ENCODE assay signal across 9 cellular contexts in genomic region chr1:2239384-2239985, GRCh38. TPM values are rescaled to one million over a fixed set of nuclear protein-coding genes. Genes with fewer than 3 reads are reported as not detected.
A peak's percentile ranks its signal among the peaks of the same experiment; 100 is the strongest.
DNase-seq lines count a peak whose midpoint lies in the region; ATAC-seq and TF ChIP-seq lines count a peak whose summit lies in the region.
"Had no signal": no experiment of that assay in that cellular context is flagged by ENCODE, and none has a peak within 500 bp of the region (broad histone marks: within the 10 kb centered on the region; RNA-seq: fewer than 3 reads in every experiment).

No MANE protein-coding gene starts in this region.

- DNase-seq in CD8-positive, alpha-beta T cell, result peak in 2 of 7 experiments; percentile 9 to 23
- DNase-seq in SK-N-MC (ENCODE audit: low read depth, low spot score) (no peak), glutamatergic neuron (no peak), sigmoid colon (no peak), T1000 (lab: John Stamatoyannopoulos, UW) (no peak), NCI-H2171 (lab: John Stamatoyannopoulos, UW) (no peak), occipital lobe (lab: John Stamatoyannopoulos, UW) (no peak), ACHN (no peak)
- DNase-seq: DMS153 had no signal

- peaks cover 58% of the 10 kb centered on the region for H3K36me3 Mint-ChIP-seq in CD8-positive, alpha-beta T cell
- H3K36me3 Mint-ChIP-seq in glutamatergic neuron (ENCODE audit: unreplicated experiment), result no peaks in the 10 kb centered on the region

- peak overlapping the region; percentile 45 for H3K9ac ChIP-seq in SK-N-MC (ENCODE audit: insufficient read length)

- H3K27me3 Mint-ChIP-seq in CD8-positive, alpha-beta T cell (ENCODE audit: low read depth), result no peaks in the 10 kb centered on the region
- H3K27me3 Mint-ChIP-seq in glutamatergic neuron (ENCODE audit: unreplicated experiment), result peaks cover 6% of the 10 kb centered on the region

- no peak for ATAC-seq in CD8-positive, alpha-beta T cell

- no peak overlapping the region for H3K27ac ChIP-seq in CD8-positive, alpha-beta T cell (ENCODE audit: low read depth, low read length)
- H3K27ac ChIP-seq in SK-N-MC (peak overlapping the region; percentile 74), sigmoid colon (peak overlapping the region; percentile 67 to 92 (median 90))

- CTCF ChIA-PET in CD8-positive, alpha-beta T cell (lab: Charles Lee), result interaction anchor here (0.7 to 1.6 kb wide), 4 partner anchors 9 to 142 kb away, joined by 3 to 5 read pairs (median 3); partner anchors contain the start of gene FAAP20

- H3K36me3 ChIP-seq in CD8-positive, alpha-beta T cell (ENCODE audit: insufficient read depth, low read length), result peaks cover 8% of the 10 kb centered on the region
- H3K36me3 ChIP-seq in SK-N-MC (ENCODE audit: insufficient read depth, low read length) (no peaks in the 10 kb centered on the region; the same call in 1 of the 2 replicates), sigmoid colon (peaks cover 0 to 4% (median 0%) of the 10 kb centered on the region in 4 donors)

- TF ChIP-seq CTCF in CD8-positive, alpha-beta T cell (IDR thresholded peaks at IDR 0.05), result no peak
- TF ChIP-seq CTCF in glutamatergic neuron (IDR thresholded peaks at IDR 0.05; ENCODE audit: partially characterized antibody, unreplicated experiment), result no peak
- no peak for TF ChIP-seq CTCF in sigmoid colon (IDR thresholded peaks at IDR 0.05)

- no peak overlapping the region for H3K4me3 ChIP-seq in CD8-positive, alpha-beta T cell (ENCODE audit: low read depth, low read length)
- no peak overlapping the region for H3K4me3 ChIP-seq in SK-N-MC
- H3K4me3 ChIP-seq in sigmoid colon, result peak overlapping the region in 1 of 4 donors; percentile 16

- peaks cover 86% of the 10 kb centered on the region for H3K4me1 Mint-ChIP-seq in CD8-positive, alpha-beta T cell (ENCODE audit: low read depth)
- peaks cover 51% of the 10 kb centered on the region for H3K4me1 Mint-ChIP-seq in glutamatergic neuron (ENCODE audit: low read depth, unreplicated experiment)

- no peak for TF ChIP-seq EP300 in sigmoid colon (IDR thresholded peaks at IDR 0.05)

- H3K27me3 ChIP-seq in CD8-positive, alpha-beta T cell (ENCODE audit: insufficient read depth, low read length), result no peaks in the 10 kb centered on the region
- H3K27me3 ChIP-seq in sigmoid colon, result no peaks in the 10 kb centered on the region

- in situ Hi-C loops in ACHN (cut with HindIII; ENCODE audit: low pct_ligation_motif_present, low pct_unique_long_range_greater_than_20kb, low sequenced_read_pairs), result no loop called here

- H3K4me1 ChIP-seq in CD8-positive, alpha-beta T cell (ENCODE audit: insufficient read depth, low read length), result peaks cover 97% of the 10 kb centered on the region
- peaks cover 0 to 98% (median 96%) of the 10 kb centered on the region in 4 donors for H3K4me1 ChIP-seq in sigmoid colon

- POLR2A ChIA-PET in CD8-positive, alpha-beta T cell (lab: Charles Lee), result interaction anchor here (1.1 to 3.5 kb wide), 3 partner anchors 10 to 61 kb away, joined by 3 to 17 read pairs (median 3); no protein-coding TSS in a partner anchor

- no peaks in the 10 kb centered on the region for H3K9me3 Mint-ChIP-seq in CD8-positive, alpha-beta T cell
- peaks cover 9% of the 10 kb centered on the region for H3K9me3 Mint-ChIP-seq in glutamatergic neuron (ENCODE audit: unreplicated experiment)

- no peak for TF ChIP-seq POLR2A in sigmoid colon (IDR thresholded peaks at IDR 0.05)

- WGBS in sigmoid colon, 2 donors, result 80 to 87% methylated on average over 30 of the region's 30 CpGs

- peak overlapping the region; percentile 67 for H3K4me3 Mint-ChIP-seq in CD8-positive, alpha-beta T cell
- peak overlapping the region; percentile 64 for H3K4me3 Mint-ChIP-seq in glutamatergic neuron (ENCODE audit: unreplicated experiment)

- peak overlapping the region; percentile 82 for H3K27ac Mint-ChIP-seq in CD8-positive, alpha-beta T cell
- H3K27ac Mint-ChIP-seq in glutamatergic neuron (ENCODE audit: unreplicated experiment), result peak overlapping the region; percentile 64

- intact Hi-C loops in CD8-positive, alpha-beta T cell (cut with DNase I, micrococcal nuclease), result loop anchor here in 1 of 2 experiments (10.0 kb wide), 1 partner anchor 305 kb away; no protein-coding TSS in a partner anchor
- intact Hi-C loops in sigmoid colon (cut with DNase I), result loop anchor here (5.0 kb wide), 1 partner anchor 33 kb away; no protein-coding TSS in a partner anchor

- H3K9me3 ChIP-seq in CD8-positive, alpha-beta T cell (ENCODE audit: low read length), result no peaks in the 10 kb centered on the region
- H3K9me3 ChIP-seq in SK-N-MC (ENCODE audit: low read depth, low read length) (no peaks in the 10 kb centered on the region), sigmoid colon (no peaks in the 10 kb centered on the region)

RNA-seq across cellular contexts. Expression of gene SKI, which starts 11.4 kb away (rescaled TPM):
- total RNA-seq in CD8-positive, alpha-beta T cell, result 100 to 1,000 TPM; 361 to 383 TPM
- total RNA-seq in glutamatergic neuron (ENCODE audit: unreplicated experiment), result 143 TPM
- total RNA-seq in sigmoid colon, result 10 to 100 TPM; 18.9 to 50.4 (median 26.9) TPM
- polyA plus RNA-seq in sigmoid colon, result 10 to 100 TPM in 1 of 3 donors, 1 to 10 TPM in 2; 5.8 to 20.0 (median 6.6) TPM
- 19.3 TPM for total RNA-seq in occipital lobe

RNA-seq across cellular contexts. Expression of gene FAAP20, which starts 44.9 kb away (rescaled TPM):
- 10 to 100 TPM; 53.6 to 61.1 TPM for total RNA-seq in CD8-positive, alpha-beta T cell
- total RNA-seq in glutamatergic neuron (ENCODE audit: unreplicated experiment), result 111 TPM
- 10 to 100 TPM; 33.8 to 49.5 (median 39.6) TPM for total RNA-seq in sigmoid colon
- 10 to 100 TPM; 28.4 to 58.0 (median 56.5) TPM for polyA plus RNA-seq in sigmoid colon
- total RNA-seq in occipital lobe, result 20.3 TPM
